In genomic region chr16:30335028-30335597, GRCh38 we compare ENCODE assay signal across 8 cellular contexts.
DNase-seq lines count a peak whose midpoint lies in the region; ATAC-seq and TF ChIP-seq lines count a peak whose summit lies in the region.
"Not testable (repeated sequence)": the region's sequence is repeated elsewhere in the genome, so short reads cannot be mapped to it uniquely, and the experiment has no call there.

No MANE protein-coding gene starts in this region.

- H3K9ac ChIP-seq in Loucy (ENCODE audit: low read depth, low read length, poor library complexity, severe bottlenecking): peak overlapping the region; percentile 63

- not testable (repeated sequence) for H3K9me3 Mint-ChIP-seq in nephron progenitor cell

- TF ChIP-seq CTCF in Loucy (conservative IDR thresholded peaks at IDR 0.05; ENCODE audit: low read length); nephron progenitor cell (IDR thresholded peaks at IDR 0.05): not testable (repeated sequence)

- not testable (repeated sequence) for H3K9me2 ChIP-seq in Loucy (replicated peaks; ENCODE audit: low read depth, low read length)

- H3K4me3 Mint-ChIP-seq in nephron progenitor cell: peak overlapping the region; percentile 76

- in situ Hi-C loops in HAP-1 (cut with MboI; ENCODE audit: low sequenced_read_pairs): not testable (repeated sequence)

- peaks cover 22% of the 10 kb centered on the region for H3K4me1 Mint-ChIP-seq in nephron progenitor cell

- not testable (repeated sequence) for H3K4me1 ChIP-seq in HAP-1
- H3K4me1 ChIP-seq in Loucy (ENCODE audit: insufficient read depth, low read length, poor library complexity, severe bottlenecking): peaks cover 11% of the 10 kb centered on the region

- peak overlapping the region; percentile 78 for H3K4me2 ChIP-seq in Loucy (ENCODE audit: low read depth, low read length, poor library complexity, severe bottlenecking)

- not testable (repeated sequence) for H4K20me1 ChIP-seq in Loucy (ENCODE audit: insufficient read depth, low read length, poor library complexity, severe bottlenecking)

- not testable (repeated sequence) for H3K36me3 ChIP-seq in HAP-1 (replicated peaks); Loucy (ENCODE audit: insufficient read depth, low read length)

- H3K27me3 Mint-ChIP-seq in nephron progenitor cell (ENCODE audit: low read depth, poor library complexity): not testable (repeated sequence)

- H3K27me3 ChIP-seq in HAP-1 (ENCODE audit: low read depth); Loucy (ENCODE audit: insufficient read depth, low read length, poor library complexity, severe bottlenecking): not testable (repeated sequence)

- not testable (repeated sequence) for H3K36me3 Mint-ChIP-seq in nephron progenitor cell (ENCODE audit: low read depth)

- ATAC-seq in stimulated activated naive CD8-positive, alpha-beta T cell treated with anti-CD3 and anti-CD28 coated beads, Interleukin-15, Interleukin-2, amounts not matched to agents 100 U/mL and 50 U/mL, for 24 hours: peak; percentile 85

- not testable (repeated sequence) for H3F3A ChIP-seq in Loucy (ENCODE audit: low read depth)

- H3K4me3 ChIP-seq in HAP-1 (peak overlapping the region; percentile 95), Loucy (ENCODE audit: low read length, poor library complexity, severe bottlenecking) (peak overlapping the region; percentile 80)

- DNase-seq in EL: peak; percentile 79
- DNase-seq in HAP-1 (ENCODE audit: low spot score in 2 of 2): peak; percentile 50 to 90
- peak; percentile 42 for DNase-seq in SHP77 treated with DMSO at 0.1 percent for 48 hours (lab: John Stamatoyannopoulos, UW)
- DNase-seq in activated gamma-delta T cell (lab: John Stamatoyannopoulos, UW): peak; percentile 72
- DNase-seq in fibroblast of the conjunctiva (ENCODE audit: low read depth): peak; percentile 38
- peak; percentile 86 for DNase-seq in nephron progenitor cell
- peak; percentile 88 for DNase-seq in stimulated activated naive CD8-positive, alpha-beta T cell treated with anti-CD3 and anti-CD28 coated beads, Interleukin-15, Interleukin-2, amounts not matched to agents 100 U/mL and 50 U/mL, for 24 hours

- H3K9me3 ChIP-seq in HAP-1; Loucy (ENCODE audit: insufficient read depth, low read depth, low read length): not testable (repeated sequence)

- peak overlapping the region; percentile 89 for H2AFZ ChIP-seq in Loucy (ENCODE audit: low read length)

- peaks cover 24% of the 10 kb centered on the region; the same call in 1 of the 2 replicates for H3K79me2 ChIP-seq in Loucy (ENCODE audit: insufficient read depth, low read length)

- peak overlapping the region; percentile 59 for H3K27ac Mint-ChIP-seq in nephron progenitor cell

Comparison
In these comparisons a context has a peak if more than half of its experiments do, and no peak if none do; other contexts are left out.
1. Peak in every context shown above with its lines: DNase-seq, ATAC-seq and H3K4me3 ChIP-seq.
2. DNase-seq: peak in every context shown above with its lines; median percentile 88 in stimulated activated naive CD8-positive, alpha-beta T cell treated with anti-CD3 and anti-CD28 coated beads, Interleukin-15, Interleukin-2, amounts not matched to agents 100 U/mL and 50 U/mL, for 24 hours; 86 in nephron progenitor cell; 79 in EL; 72 in activated gamma-delta T cell; 70 in HAP-1; 42 in SHP77 treated with DMSO at 0.1 percent for 48 hours; 38 in fibroblast of the conjunctiva.